ENCODE assay signal across 20 cellular contexts in genomic region chr12:58914457-58914856, GRCh38. TPM values are rescaled to one million over a fixed set of nuclear protein-coding genes. Genes with fewer than 3 reads are reported as not detected.
A peak's percentile ranks its signal among the peaks of the same experiment; 100 is the strongest.
DNase-seq lines count a peak whose midpoint lies in the region; TF ChIP-seq lines count a peak whose summit lies in the region.
"Had no signal": no experiment of that assay in that cellular context is flagged by ENCODE, and none has a peak within 500 bp of the region (broad histone marks: within the 10 kb centered on the region; RNA-seq: fewer than 3 reads in every experiment).

No MANE protein-coding gene starts in this region.

- no peak overlapping the region for H2AFZ ChIP-seq in hepatocyte

- in situ Hi-C loops in GM13976 (cut with MboI; ENCODE audit: low sequenced_read_pairs, unreplicated experiment), result no loop called here

- peaks cover 3% of the 10 kb centered on the region for H3K36me3 ChIP-seq in hepatocyte (replicated peaks; ENCODE audit: insufficient read depth, low read depth)
- H3K36me3 ChIP-seq: cardiac muscle cell had no signal

- H3K4me3 ChIP-seq in hepatocyte, result no peak overlapping the region
- H3K4me3 ChIP-seq: cardiac muscle cell, testis had no signal

- no peaks in the 10 kb centered on the region for H3K27me3 ChIP-seq in hepatocyte
- H3K27me3 ChIP-seq: cardiac muscle cell, MG63, pancreas, testis had no signal

- H3K27ac ChIP-seq in hepatocyte, result peak overlapping the region; percentile 94
- H3K27ac ChIP-seq: cardiac muscle cell, testis had no signal

- DNase-seq in COR-L47 (lab: John Stamatoyannopoulos, UW) (peak; percentile 26), NCI-H146 (lab: John Stamatoyannopoulos, UW) (peak; percentile 63), astrocyte of the hippocampus (ENCODE audit: low read depth, low spot score) (peak; percentile 44), hepatocyte (ENCODE audit: low spot score) (no peak), ureter (ENCODE audit: low spot score) (no peak), GM13976 (ENCODE audit: low spot score) (no peak), NCI-H526 treated with DMSO at 0.1 percent for 48 hours (lab: John Stamatoyannopoulos, UW) (no peak)
- no peak for DNase-seq in stimulated activated CD4-positive, alpha-beta T cell treated with anti-CD3 and anti-CD28 coated beads, Interleukin-2, amount 100 ng/mL, for 48 hours
- DNase-seq: activated CD4-positive, alpha-beta T cell treated with anti-CD3 and anti-CD28 coated beads for 36 hours; activated CD8-positive, alpha-beta memory T cell treated with anti-CD3 and anti-CD28 coated beads, Interleukin-2, amount 50 U/mL, for 48 hours; activated naive CD4-positive, alpha-beta T cell treated with anti-CD3 and anti-CD28 coated beads, Interleukin-2, amount 50 U/mL, for 16 hours; H7; MG63; NCI-H2227 treated with DMSO at 0.1 percent for 48 hours; pancreas; PC-3; SK-N-SH; stimulated activated CD4-positive, alpha-beta T cell treated with anti-CD3 and anti-CD28 coated beads, Interleukin-4, amount 100 ng/mL, for 24 hours; testis had no signal

- H3K4me1 ChIP-seq in hepatocyte (ENCODE audit: insufficient read depth), result peaks cover 26% of the 10 kb centered on the region
- H3K4me1 ChIP-seq: testis had no signal

- H3K9me2 ChIP-seq in hepatocyte (replicated peaks; ENCODE audit: insufficient read depth), result no peaks in the 10 kb centered on the region
- H3K9me2 ChIP-seq: SK-N-SH had no signal

- peaks cover 95% of the 10 kb centered on the region for H3K79me2 ChIP-seq in hepatocyte

- no peaks in the 10 kb centered on the region for H3K9me3 ChIP-seq in hepatocyte (ENCODE audit: low read depth)
- H3K9me3 ChIP-seq: MG63, pancreas, SK-N-SH, testis had no signal

- H4K20me1 ChIP-seq in hepatocyte (ENCODE audit: insufficient read depth, poor library complexity, severe bottlenecking), result no peaks in the 10 kb centered on the region

- TF ChIP-seq CTCF in hepatocyte (IDR thresholded peaks at IDR 0.05; ENCODE audit: poor library complexity), result no peak
- no peak for TF ChIP-seq CTCF in GM13976 (IDR thresholded peaks at IDR 0.05; ENCODE audit: borderline replicate concordance, control extremely low read depth, extremely low read depth, insufficient read depth, missing control alignments)

- H3K4me2 ChIP-seq in hepatocyte, result peak overlapping the region; percentile 79
- H3K4me2 ChIP-seq: SK-N-SH had no signal

- 73% methylated on average over 2 of the region's 2 CpGs for WGBS in hepatocyte (ENCODE audit: low lambda C conversion rate, missing lambda C conversion rate)

RNA-seq across cellular contexts. Expression of gene LRIG3, which starts 5.8 kb away (rescaled TPM):
- total RNA-seq in hepatocyte (63.9 and 71.5 TPM in 2 replicates), ureter (56.1 TPM)
- 21.7 and 23.7 TPM in 2 replicates for polyA plus RNA-seq in hepatocyte

Comparison
In these comparisons a context has a peak if more than half of its experiments do, and no peak if none do; other contexts are left out.
1. DNase-seq: peak in COR-L47 (single experiment), NCI-H146 (single experiment) and astrocyte of the hippocampus (single experiment); none in hepatocyte (single experiment), ureter (single experiment), GM13976 (single experiment), NCI-H526 treated with DMSO at 0.1 percent for 48 hours (single experiment) and stimulated activated CD4-positive, alpha-beta T cell treated with anti-CD3 and anti-CD28 coated beads, Interleukin-2, amount 100 ng/mL, for 48 hours (0 of 2).